7 cellular contexts compared by ENCODE assay signal in genomic region chr9:98081477-98082219, GRCh38. TPM values are rescaled to one million over a fixed set of nuclear protein-coding genes. Genes with fewer than 3 reads are reported as not detected.
DNase-seq lines count a peak whose midpoint lies in the region; ATAC-seq lines count a peak whose summit lies in the region.

No MANE protein-coding gene starts in this region.

- ATAC-seq in HG02759 (IDR thresholded peaks at IDR 0.05; ENCODE audit: unreplicated experiment), result no peak

- DNase-seq in LHCN-M2 (ENCODE audit: low read depth) (peak; percentile 22), activated T-cell treated with anti-CD3 and anti-CD28 coated beads for 48 hours (ENCODE audit: low read depth) (peak; percentile 41), iris pigment epithelial cell (ENCODE audit: low read depth) (peak; percentile 57), GDM1 (lab: John Stamatoyannopoulos, UW) (no peak), NOMO-1 treated with dmso at 0.1 percent for 144 hours (lab: John Stamatoyannopoulos, UW; ENCODE audit: unreplicated experiment) (no peak)
- peak; percentile 42 to 45 for DNase-seq in stimulated activated CD8-positive, alpha-beta memory T cell treated with anti-CD3 and anti-CD28 coated beads, Interleukin-7, amount 100 ng/mL, for 4 hours (ENCODE audit: low read depth in 2 of 2)

RNA-seq across cellular contexts. Expression of gene NANS, which starts 25.1 kb away (rescaled TPM):
- total RNA-seq in LHCN-M2 (2014; rRNA removed), result 68.0 and 73.1 TPM in 2 replicates
- polyA plus RNA-seq in LHCN-M2 (2012), result 92.9 TPM

RNA-seq across cellular contexts. Expression of gene TRIM14, which starts 37.4 kb away (rescaled TPM):
- total RNA-seq in LHCN-M2 (2014; rRNA removed), result 6.0 and 8.6 TPM in 2 replicates
- polyA plus RNA-seq in LHCN-M2 (2012), result 6.1 TPM

Comparison
In these comparisons a context has a peak if more than half of its experiments do, and no peak if none do; other contexts are left out.
1. DNase-seq: peak in LHCN-M2 (single experiment), activated T-cell treated with anti-CD3 and anti-CD28 coated beads for 48 hours (single experiment), iris pigment epithelial cell (single experiment) and stimulated activated CD8-positive, alpha-beta memory T cell treated with anti-CD3 and anti-CD28 coated beads, Interleukin-7, amount 100 ng/mL, for 4 hours (2 of 2); none in GDM1 (single experiment) and NOMO-1 treated with dmso at 0.1 percent for 144 hours (single experiment).